Comparison of ENCODE assay signal across 10 cellular contexts in the genomic region with DNA sequence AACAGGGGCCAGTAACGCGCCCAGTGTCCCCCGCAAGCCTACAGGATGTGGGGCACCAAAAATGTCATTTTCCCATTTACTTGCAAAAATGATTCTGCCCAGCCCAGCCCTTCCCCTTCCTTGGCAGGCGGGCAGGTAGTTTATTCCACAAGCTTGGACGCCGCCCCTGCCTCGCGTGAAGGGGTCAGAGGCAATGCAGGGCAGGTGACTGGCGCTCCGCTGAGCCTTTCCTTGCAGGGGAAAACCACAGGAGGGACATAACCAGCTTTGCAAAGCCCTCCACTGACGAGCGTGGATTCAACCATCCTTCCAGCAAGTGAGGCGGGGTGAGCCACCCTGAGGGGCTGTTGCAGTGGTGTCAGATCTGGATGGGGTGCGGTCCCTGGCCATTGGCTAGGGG. TPM values are rescaled to one million over a fixed set of nuclear protein-coding genes. Genes with fewer than 3 reads are reported as not detected.
"Had no signal": no experiment of that assay in that cellular context is flagged by ENCODE, and none has a peak within 500 bp of the region (broad histone marks: within the 10 kb centered on the region; RNA-seq: fewer than 3 reads in every experiment).

No MANE protein-coding gene starts in this region.

- ATAC-seq: HCT116 had no signal

- H3K27ac Mint-ChIP-seq: HFFc6 had no signal

- H2AFZ ChIP-seq: GM23248 had no signal

- H3K27ac ChIP-seq: GM23248, HL-60 had no signal

- H3K4me1 ChIP-seq: HAP-1 had no signal

- H3K9me3 ChIP-seq: HAP-1 had no signal

- H3K36me3 ChIP-seq: HAP-1 had no signal

- H3K9me3 Mint-ChIP-seq: HFFc6 had no signal

- H3K9ac ChIP-seq: GM23248 had no signal

- H3K4me3 ChIP-seq: GM23248, HAP-1 had no signal

- DNase-seq: GM23248, GOT3, H7, HFFc6, IMR-90 had no signal

- H3K4me3 Mint-ChIP-seq: HFFc6 had no signal

RNA-seq across cellular contexts. Expression of a gene that starts 5.3 kb away (rescaled TPM):
- total RNA-seq: GM23248, H4, H7, HFFc6, HT1080, IMR-90 had no signal
- polyA plus RNA-seq: GM23248, IMR-90 had no signal

RNA-seq across cellular contexts. Expression of a gene that starts 15.4 kb away (rescaled TPM):
- total RNA-seq: H4, HFFc6, HT1080, IMR-90 had no signal
- polyA plus RNA-seq: GM23248, IMR-90 had no signal

RNA-seq across cellular contexts. Expression of a gene that starts 22.1 kb away (rescaled TPM):
- total RNA-seq: GM23248, H4, H7, HFFc6, HT1080, IMR-90 had no signal
- polyA plus RNA-seq: GM23248, IMR-90 had no signal
